Comparison of ENCODE assay signal across 8 cellular contexts in the genomic region with DNA sequence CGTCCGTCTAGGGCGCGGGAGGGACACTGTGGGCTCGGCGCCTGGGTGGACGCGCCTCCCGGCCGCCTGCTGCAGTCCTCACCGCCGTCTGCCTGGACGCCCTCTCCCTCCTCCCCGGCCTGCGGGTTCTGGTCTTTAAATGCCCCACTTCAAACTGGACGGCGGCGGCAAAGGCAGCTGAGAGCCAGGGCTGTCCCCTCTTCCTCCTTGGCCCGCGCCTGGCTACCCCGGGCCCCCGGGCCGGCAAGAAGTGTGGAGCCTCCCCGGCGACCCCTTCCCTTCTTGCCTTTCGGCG. TPM values are rescaled to one million over a fixed set of nuclear protein-coding genes. Genes with fewer than 3 reads are reported as not detected.
DNase-seq lines count a peak whose midpoint lies in the region; ATAC-seq, FAIRE-seq and TF ChIP-seq lines count a peak whose summit lies in the region.

No MANE protein-coding gene starts in this region.

- peaks cover 51% of the 10 kb centered on the region for H3K79me2 ChIP-seq in hepatocyte

- TF ChIP-seq EP300 in A549 (IDR thresholded peaks at IDR 0.05), result no peak

- intact Hi-C loops in Panc1 (cut with micrococcal nuclease; ENCODE audit: unreplicated experiment), result loop anchor here (10.0 kb wide), 1 partner anchor 64 kb away; no protein-coding TSS in a partner anchor

- H3K9me2 ChIP-seq in hepatocyte (replicated peaks; ENCODE audit: insufficient read depth), result no peaks in the 10 kb centered on the region

- H3K36me3 Mint-ChIP-seq in progenitor cell of endocrine pancreas (ENCODE audit: insufficient read depth), result peaks cover 8% of the 10 kb centered on the region

- peak overlapping the region; percentile 76 to 91 for H3K27ac ChIP-seq in A549
- peak overlapping the region; percentile 74 for H3K27ac ChIP-seq in Panc1 (ENCODE audit: low read length)
- H3K27ac ChIP-seq in hepatocyte, result peak overlapping the region; percentile 95

- peak in 1 of 2 experiments; percentile 10; a peak in 1 of 5 replicates for TF ChIP-seq RAD21 in A549 (conservative IDR thresholded peaks at IDR 0.05 in 1 of 2, IDR thresholded peaks at IDR 0.05 in 1 of 2)

- no peaks in the 10 kb centered on the region for H3K9me3 Mint-ChIP-seq in progenitor cell of endocrine pancreas (ENCODE audit: low read depth)

- BruUV-seq in Panc1 (replicated peaks; lab: Mats Ljungman, UMichigan), result no TSS peak

- H3K4me1 Mint-ChIP-seq in progenitor cell of endocrine pancreas (ENCODE audit: low read depth), result peaks cover 43% of the 10 kb centered on the region

- POLR2A ChIA-PET in A549 (lab: Yijun Ruan, JAX), result interaction anchor here (1.3 kb wide), 1 partner anchor 14 kb away, joined by 3 read pairs; no protein-coding TSS in a partner anchor
- POLR2A ChIA-PET in Panc1 (lab: Charles Lee), result no interaction called here

- DNase-seq in A549 (ENCODE audit: low read depth in 1 of 2, low spot score in 1 of 2) (peak; percentile 33 to 37), GM10266 (ENCODE audit: extremely low spot score) (peak; percentile 17), Panc1 (ENCODE audit: low read depth, low spot score) (no peak), astrocyte of the cerebellum (ENCODE audit: low read depth) (no peak), hepatocyte (ENCODE audit: low spot score) (peak; percentile 78), progenitor cell of endocrine pancreas (ENCODE audit: low spot score, unreplicated experiment) (peak; percentile 56)
- no peak for DNase-seq in effector CD4-positive, alpha-beta T cell

- H3K27ac Mint-ChIP-seq in progenitor cell of endocrine pancreas, result peak overlapping the region; percentile 99

- no peaks in the 10 kb centered on the region for H3K27me3 Mint-ChIP-seq in progenitor cell of endocrine pancreas

- peak overlapping the region; percentile 76 for H2AFZ ChIP-seq in hepatocyte

- H3K36me3 ChIP-seq in Panc1 (ENCODE audit: control insufficient read depth, insufficient read depth, low read length), result no peaks in the 10 kb centered on the region
- H3K36me3 ChIP-seq in hepatocyte (replicated peaks; ENCODE audit: insufficient read depth, low read depth), result no peaks in the 10 kb centered on the region

- in situ Hi-C loops in Panc1 (cut with HindIII; ENCODE audit: low pct_unique_long_range_greater_than_20kb, low sequenced_read_pairs), result no loop called here
- in situ Hi-C loops in astrocyte of the cerebellum (cut with HindIII; ENCODE audit: low sequenced_read_pairs), result no loop called here

- H3K4me3 ChIP-seq in A549, result peak overlapping the region; percentile 79
- H3K4me3 ChIP-seq in Panc1 (ENCODE audit: low read depth in 2 of 2, low read length in 2 of 2), result peak overlapping the region; percentile 91 to 99
- H3K4me3 ChIP-seq in astrocyte of the cerebellum (ENCODE audit: low read depth, low read length), result peak overlapping the region; percentile 84
- peak overlapping the region; percentile 86 for H3K4me3 ChIP-seq in hepatocyte

- no peaks in the 10 kb centered on the region for H3K27me3 ChIP-seq in Panc1 (ENCODE audit: control insufficient read depth, insufficient read depth, low read length)
- no peaks in the 10 kb centered on the region for H3K27me3 ChIP-seq in hepatocyte

- no peak for TF ChIP-seq CTCF in A549 (IDR thresholded peaks at IDR 0.05)
- no peak for TF ChIP-seq CTCF in GM10266 (IDR thresholded peaks at IDR 0.05; ENCODE audit: control insufficient read depth, insufficient read depth, low read depth, missing control alignments)
- TF ChIP-seq CTCF in Panc1 (IDR thresholded peaks at IDR 0.05), result no peak
- TF ChIP-seq CTCF in astrocyte of the cerebellum (IDR thresholded peaks at IDR 0.05; ENCODE audit: low read depth, low read length, missing control alignments), result no peak
- no peak for TF ChIP-seq CTCF in hepatocyte (IDR thresholded peaks at IDR 0.05; ENCODE audit: poor library complexity)
- no peak for TF ChIP-seq CTCF in progenitor cell of endocrine pancreas (IDR thresholded peaks at IDR 0.05; ENCODE audit: unreplicated experiment)

- CTCF ChIA-PET in A549 (lab: Yijun Ruan, JAX), result interaction anchor here (1.2 kb wide), 2 partner anchors 14 to 560 kb away, joined by 3 to 4 read pairs; no protein-coding TSS in a partner anchor
- CTCF ChIA-PET in Panc1 (lab: Charles Lee), result no interaction called here

- H3K9me3 ChIP-seq in A549, result no peaks in the 10 kb centered on the region
- no peaks in the 10 kb centered on the region for H3K9me3 ChIP-seq in Panc1 (ENCODE audit: control insufficient read depth, insufficient read depth, low read depth, low read length)
- no peaks in the 10 kb centered on the region for H3K9me3 ChIP-seq in hepatocyte (ENCODE audit: low read depth)

- ATAC-seq in A549, result peak; percentile 63 to 66
- peak; percentile 1 for ATAC-seq in HG02938 (IDR thresholded peaks at IDR 0.05; ENCODE audit: unreplicated experiment)
- ATAC-seq in Panc1, result peak; percentile 60

- FAIRE-seq in A549 (lab: Jason Lieb, UNC), result no peak

- no peak for TF ChIP-seq POLR2A in A549 (IDR thresholded peaks at IDR 0.05; ENCODE audit: low read length)

- peak overlapping the region; percentile 71 for H3K4me2 ChIP-seq in A549
- H3K4me2 ChIP-seq in hepatocyte, result peak overlapping the region; percentile 86

- H4K20me1 ChIP-seq in hepatocyte (ENCODE audit: insufficient read depth, poor library complexity, severe bottlenecking), result peaks cover 19% of the 10 kb centered on the region

- H3K4me1 ChIP-seq in A549 (peaks cover 35% of the 10 kb centered on the region; the same call in 2 of the 3 replicates), Panc1 (ENCODE audit: control insufficient read depth, insufficient read depth, low read length) (peaks cover 16% of the 10 kb centered on the region), hepatocyte (ENCODE audit: insufficient read depth) (peaks cover 32% of the 10 kb centered on the region)

- H3K4me3 Mint-ChIP-seq in progenitor cell of endocrine pancreas (ENCODE audit: low read depth), result peak overlapping the region; percentile 98

- WGBS in A549 (ENCODE audit: missing lambda C conversion rate), result 0% methylated on average over 11 of the region's 27 CpGs
- 0% methylated on average over 17 of the region's 27 CpGs for WGBS in hepatocyte (ENCODE audit: low lambda C conversion rate, missing lambda C conversion rate)

TF ChIP-seq in A549, 52 proteins besides CTCF, POLR2A, EP300 and RAD21:
- TF ChIP-seq HOXB5 (CRISPR knock-in tag; IDR thresholded peaks at IDR 0.05) (no peak), CHD2 (IDR thresholded peaks at IDR 0.05; ENCODE audit: low read length, partially characterized antibody) (no peak), ZSCAN20 (CRISPR knock-in tag; IDR thresholded peaks at IDR 0.05) (no peak), KDM1A (IDR thresholded peaks at IDR 0.05; ENCODE audit: low read depth) (peak; percentile 31; the same call in 1 of the 2 replicates)
TF ChIP-seq in A549: peak in this region for 1.

RNA-seq across cellular contexts. Expression of a gene that starts 0.4 kb away (rescaled TPM):
- 16.2 and 17.1 TPM in 2 replicates for polyA plus RNA-seq in A549 (2011; rRNA removed)
- 2.5 and 2.7 TPM in 2 replicates for polyA plus RNA-seq in A549 (2012; cell fraction: cytosol; rRNA removed)
- 3.6 and 5.1 TPM in 2 replicates for polyA plus RNA-seq in A549 (2012; cell fraction: nucleus; rRNA removed)
- 4.8 to 7.4 TPM (median 6.8 TPM) in 3 replicates for polyA plus RNA-seq in A549 (2017; fragmentation: RNase III; extraction: RNeasy Plus Mini Kit Qiagen cat#74134 plus additional on column Dnase treatment)
- 16.5 and 17.9 TPM in 2 replicates for polyA minus RNA-seq in A549 (2011; rRNA and poly(A)+ RNA removed)
- 8.6 TPM for total RNA-seq in Panc1 (2021; ENCODE audit: unreplicated experiment)
- 4.2 TPM for polyA plus RNA-seq in Panc1 (2012; ENCODE audit: insufficient read length)
- total RNA-seq in hepatocyte, result 29.2 and 56.0 TPM in 2 replicates
- polyA plus RNA-seq in hepatocyte, result 21.3 and 22.6 TPM in 2 replicates
- total RNA-seq in progenitor cell of endocrine pancreas, result 64.1 and 69.8 TPM in 2 replicates

Comparison
In these comparisons a context has a peak if more than half of its experiments do, and no peak if none do; other contexts are left out.
1. ATAC-seq: peak in every context shown above with its lines; median percentile 64 in A549; 60 in Panc1; 1 in HG02938.
2. DNase-seq: peak in A549 (2 of 2), GM10266 (single experiment), hepatocyte (single experiment) and progenitor cell of endocrine pancreas (single experiment); none in Panc1 (single experiment), astrocyte of the cerebellum (single experiment) and effector CD4-positive, alpha-beta T cell (single experiment).
3. Peak in every context shown above with its lines, with median percentiles within 50 percentile points of each other: H3K27ac ChIP-seq and H3K4me3 ChIP-seq.